15 cellular contexts compared by ENCODE assay signal in genomic region chr1:104463126-104463697, GRCh38.
DNase-seq lines count a peak whose midpoint lies in the region; ATAC-seq, FAIRE-seq and TF ChIP-seq lines count a peak whose summit lies in the region.
"Had no signal": no experiment of that assay in that cellular context is flagged by ENCODE, and none has a peak within 500 bp of the region (broad histone marks: within the 10 kb centered on the region; RNA-seq: fewer than 3 reads in every experiment).

No MANE protein-coding gene starts in this region.

- H3K4me1 Mint-ChIP-seq in natural killer cell treated with Interleukin-12 subunit alpha and Interleukin-12 subunit beta and Interleukin-15 and Interleukin-18, amount 100 ng/mL, for 72 hours (ENCODE audit: low read depth in 2 of 2): no peaks in the 10 kb centered on the region
- H3K4me1 Mint-ChIP-seq: CD4-positive, CD25-positive, alpha-beta regulatory T cell; H9 had no signal

- no peak overlapping the region for H3K27ac Mint-ChIP-seq in natural killer cell treated with Interleukin-12 subunit alpha and Interleukin-12 subunit beta and Interleukin-15 and Interleukin-18, amount 100 ng/mL, for 72 hours
- H3K27ac Mint-ChIP-seq: CD4-positive, CD25-positive, alpha-beta regulatory T cell; GM23338; H9; IgD-negative memory B cell had no signal

- no peak for TF ChIP-seq POLR2A in H54 (IDR thresholded peaks at IDR 0.05; ENCODE audit: low read depth, low read length)

- no peak overlapping the region for H3K4me3 Mint-ChIP-seq in natural killer cell treated with Interleukin-12 subunit alpha and Interleukin-12 subunit beta and Interleukin-15 and Interleukin-18, amount 100 ng/mL, for 72 hours
- H3K4me3 Mint-ChIP-seq: CD4-positive, CD25-positive, alpha-beta regulatory T cell; GM23338; H9 had no signal

- peaks cover 17% of the 10 kb centered on the region for H3K9me3 Mint-ChIP-seq in natural killer cell treated with Interleukin-12 subunit alpha and Interleukin-12 subunit beta and Interleukin-15 and Interleukin-18, amount 100 ng/mL, for 72 hours

- H3K36me3 Mint-ChIP-seq in natural killer cell treated with Interleukin-12 subunit alpha and Interleukin-12 subunit beta and Interleukin-15 and Interleukin-18, amount 100 ng/mL, for 72 hours: peaks cover 17% of the 10 kb centered on the region
- H3K36me3 Mint-ChIP-seq: CD4-positive, CD25-positive, alpha-beta regulatory T cell had no signal

- H3K27me3 Mint-ChIP-seq in natural killer cell treated with Interleukin-12 subunit alpha and Interleukin-12 subunit beta and Interleukin-15 and Interleukin-18, amount 100 ng/mL, for 72 hours: no peaks in the 10 kb centered on the region
- H3K27me3 Mint-ChIP-seq: CD4-positive, CD25-positive, alpha-beta regulatory T cell; IgD-negative memory B cell had no signal

- no peak for FAIRE-seq in H54 (lab: Jason Lieb, UNC)
- FAIRE-seq in frontal cortex (lab: Jason Lieb, UNC): no peak
- FAIRE-seq: G401.6, GM12891 had no signal

- peak; percentile 81 for DNase-seq in DMS79 treated with DMSO at 0.1 percent for 48 hours (lab: John Stamatoyannopoulos, UW)
- DNase-seq in NCI-H2029 treated with DMSO at 0.1 percent for 48 hours (lab: John Stamatoyannopoulos, UW): peak; percentile 4
- DNase-seq in NCI-H510A treated with DMSO at 0.1 percent for 48 hours (lab: John Stamatoyannopoulos, UW): peak; percentile 92
- DNase-seq in left kidney (ENCODE audit: low read depth, low spot score): peak; percentile 32
- no peak for DNase-seq in H54 (ENCODE audit: insufficient read length, low spot score)
- DNase-seq in frontal cortex (ENCODE audit: low spot score in 2 of 2): no peak
- no peak for DNase-seq in natural killer cell treated with Interleukin-12 subunit alpha and Interleukin-12 subunit beta and Interleukin-15 and Interleukin-18, amount 100 ng/mL, for 72 hours (ENCODE audit: low spot score)
- DNase-seq: 8988T; CD4-positive, CD25-positive, alpha-beta regulatory T cell; DMS53; H9 had no signal

- ATAC-seq in natural killer cell treated with Interleukin-12 subunit alpha and Interleukin-12 subunit beta and Interleukin-15 and Interleukin-18, amount 100 ng/mL, for 72 hours: no peak
- ATAC-seq: GM23338 had no signal

Comparison
In these comparisons a context has a peak if more than half of its experiments do, and no peak if none do; other contexts are left out.
1. DNase-seq: peak in DMS79 treated with DMSO at 0.1 percent for 48 hours (single experiment), NCI-H2029 treated with DMSO at 0.1 percent for 48 hours (single experiment), NCI-H510A treated with DMSO at 0.1 percent for 48 hours (single experiment) and left kidney (single experiment); none in H54 (single experiment), frontal cortex (0 of 2) and natural killer cell treated with Interleukin-12 subunit alpha and Interleukin-12 subunit beta and Interleukin-15 and Interleukin-18, amount 100 ng/mL, for 72 hours (single experiment).